8 cellular contexts compared by ENCODE assay signal in genomic region chr2:239259603-239260298, GRCh38.
DNase-seq lines count a peak whose midpoint lies in the region; ATAC-seq and TF ChIP-seq lines count a peak whose summit lies in the region.

No MANE protein-coding gene starts in this region.

- 85 to 87% methylated on average over 18 of the region's 18 CpGs for WGBS in esophagus, 2 donors

- intact Hi-C loops in vagina (cut with DNase I): no loop called here

- no peak for TF ChIP-seq CTCF in NB4 (IDR thresholded peaks at IDR 0.05; ENCODE audit: low read depth, low read length)
- no peak for TF ChIP-seq CTCF in vagina (IDR thresholded peaks at IDR 0.05)

- H3K4me1 ChIP-seq in esophagus (ENCODE audit: control insufficient read depth in 2 of 2, insufficient read depth in 2 of 2, low read length in 1 of 2) (peaks cover 8 to 13% of the 10 kb centered on the region in 2 donors), vagina (peaks cover 39% of the 10 kb centered on the region)

- TF ChIP-seq POLR2A in NB4 (IDR thresholded peaks at IDR 0.05; ENCODE audit: extremely low read depth, insufficient read length) (no peak), vagina (IDR thresholded peaks at IDR 0.05) (no peak)

- no peaks in the 10 kb centered on the region for H3K27me3 ChIP-seq in esophagus (ENCODE audit: control insufficient read depth in 1 of 2, insufficient read depth in 2 of 2, low read length in 2 of 2)
- H3K27me3 ChIP-seq in vagina: no peaks in the 10 kb centered on the region

- H3K4me3 ChIP-seq in NB4 (ENCODE audit: low read depth, low read length) (no peak overlapping the region), esophagus (ENCODE audit: low read depth in 1 of 2, low read length in 2 of 2) (no peak overlapping the region), vagina (no peak overlapping the region)

- H3K9me3 ChIP-seq in esophagus (ENCODE audit: control insufficient read depth in 2 of 2, insufficient read depth in 1 of 2, low read depth in 1 of 2, low read length in 1 of 2) (no peaks in the 10 kb centered on the region), vagina (peaks cover 3% of the 10 kb centered on the region)

- H3K27ac ChIP-seq in esophagus (ENCODE audit: low read depth in 2 of 2, low read length in 1 of 2) (peak overlapping the region; percentile 4 to 28), vagina (peak overlapping the region; percentile 29)

- DNase-seq in stimulated activated CD4-positive, alpha-beta T cell treated with anti-CD3 and anti-CD28 coated beads, Interleukin-15, amount 100 ng/mL, for 24 hours: peak; percentile 42
- DNase-seq in stimulated activated CD4-positive, alpha-beta T cell treated with anti-CD3 and anti-CD28 coated beads, Interleukin-12 subunit alpha, Interleukin-12 subunit beta, amount 100 ng/mL, for 4 hours: no peak
- DNase-seq in NB4 (ENCODE audit: low read depth) (peak; percentile 84), vagina (ENCODE audit: extremely low spot score in 2 of 2) (no peak), cortex of kidney (lab: John Stamatoyannopoulos, UW) (no peak), NCI-H446 (lab: John Stamatoyannopoulos, UW) (no peak)

- peaks cover 0 to 3% of the 10 kb centered on the region in 2 donors for H3K36me3 ChIP-seq in esophagus (ENCODE audit: control insufficient read depth in 2 of 2, insufficient read depth in 2 of 2, low read length in 1 of 2)
- no peaks in the 10 kb centered on the region for H3K36me3 ChIP-seq in vagina

- no peak for ATAC-seq in GM21526 (IDR thresholded peaks at IDR 0.05; ENCODE audit: low FRiP score, unreplicated experiment)

Comparison
In these comparisons a context has a peak if more than half of its experiments do, and no peak if none do; other contexts are left out.
1. DNase-seq: peak in stimulated activated CD4-positive, alpha-beta T cell treated with anti-CD3 and anti-CD28 coated beads, Interleukin-15, amount 100 ng/mL, for 24 hours (single experiment) and NB4 (single experiment); none in stimulated activated CD4-positive, alpha-beta T cell treated with anti-CD3 and anti-CD28 coated beads, Interleukin-12 subunit alpha, Interleukin-12 subunit beta, amount 100 ng/mL, for 4 hours (single experiment), vagina (0 of 2), cortex of kidney (single experiment) and NCI-H446 (0 of 2).